17 cellular contexts compared by ENCODE assay signal in the genomic region with DNA sequence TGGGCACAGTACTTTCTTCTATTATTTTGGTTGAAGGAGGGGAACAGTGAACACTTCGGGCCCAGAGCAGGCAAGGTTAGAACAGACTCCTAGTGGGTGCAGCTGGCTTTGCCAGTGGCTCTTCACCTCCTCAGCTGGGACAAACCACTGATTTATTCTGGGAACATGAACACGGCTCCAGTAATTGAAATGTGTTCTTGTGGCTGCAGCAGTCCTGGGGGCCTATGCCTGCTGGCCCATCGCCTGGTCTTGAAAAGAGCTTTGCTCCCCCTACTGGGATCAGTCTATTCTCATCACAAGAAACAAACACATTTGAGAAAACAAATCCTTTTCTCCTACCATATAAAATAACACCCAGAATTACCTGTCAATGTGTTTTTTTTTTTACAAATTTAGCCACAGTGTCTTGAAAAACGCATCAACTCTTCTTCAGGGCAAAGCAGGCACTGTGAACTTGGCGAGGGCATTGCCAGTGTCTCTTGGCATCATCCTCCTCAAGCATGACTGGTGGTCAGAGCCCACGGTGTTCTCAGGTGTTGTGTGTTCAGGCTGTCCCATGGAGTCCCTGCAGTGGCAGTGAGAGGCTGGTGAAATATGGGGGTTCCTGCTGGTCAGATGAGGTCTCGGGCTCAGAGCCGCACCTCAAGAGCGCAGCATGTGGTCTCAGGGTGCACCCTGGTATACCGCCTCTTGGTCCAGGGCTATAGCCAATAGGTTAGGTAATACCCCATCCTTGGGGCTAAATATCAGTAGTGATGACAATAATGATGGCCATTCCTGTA. TPM values are rescaled to one million over a fixed set of nuclear protein-coding genes. Genes with fewer than 3 reads are reported as not detected.
A peak's percentile ranks its signal among the peaks of the same experiment; 100 is the strongest.
DNase-seq lines count a peak whose midpoint lies in the region; ATAC-seq, FAIRE-seq and TF ChIP-seq lines count a peak whose summit lies in the region.
"Had no signal": no experiment of that assay in that cellular context is flagged by ENCODE, and none has a peak within 500 bp of the region (broad histone marks: within the 10 kb centered on the region; RNA-seq: fewer than 3 reads in every experiment).

No MANE protein-coding gene starts in this region.

- H3K4me1 ChIP-seq in GM12878 (ENCODE audit: control insufficient read depth, insufficient read depth, low read length) (no peaks in the 10 kb centered on the region), iPS DF 6.9 (ENCODE audit: control insufficient read depth, insufficient read depth, low read length) (no peaks in the 10 kb centered on the region), aorta (ENCODE audit: control insufficient read depth in 1 of 2, insufficient read depth in 2 of 2, low read length in 2 of 2) (peaks cover 0 to 7% of the 10 kb centered on the region in 2 donors)
- H3K4me1 ChIP-seq: parathyroid adenoma, testis had no signal

- intact Hi-C loops in GM12878 (cut with micrococcal nuclease; ENCODE audit: unreplicated experiment) (loop anchor here (2.0 kb wide), 1 partner anchor 72 kb away; no protein-coding TSS in a partner anchor), aorta (cut with DNase I) (no loop called here)

- no peaks in the 10 kb centered on the region for H3K36me3 ChIP-seq in GM12878 (ENCODE audit: control insufficient read depth in 2 of 2, insufficient read depth in 2 of 2, low read length in 1 of 2)
- H3K36me3 ChIP-seq in iPS DF 6.9 (ENCODE audit: control insufficient read depth, insufficient read depth, low read length), result no peaks in the 10 kb centered on the region
- no peaks in the 10 kb centered on the region for H3K36me3 ChIP-seq in aorta (ENCODE audit: control insufficient read depth in 1 of 2, insufficient read depth in 2 of 2, low read length in 1 of 2)

- POLR2A ChIA-PET in GM12878 (lab: Charles Lee), result no interaction called here

- H3K4me2 ChIP-seq in GM12878 (ENCODE audit: control insufficient read depth, insufficient read depth), result no peak overlapping the region

- DNase-seq in NCI-H82 (lab: John Stamatoyannopoulos, UW), result peak; percentile 18
- DNase-seq in NCI-H82 treated with DMSO at 0.1 percent for 48 hours (lab: John Stamatoyannopoulos, UW; ENCODE audit: unreplicated experiment), result no peak
- DNase-seq in GM12878 (ENCODE audit: low read depth, low spot score), result no peak
- peak; percentile 4 for DNase-seq in iPS DF 6.9 (ENCODE audit: low read depth, low spot score)
- DNase-seq in substantia nigra (lab: John Stamatoyannopoulos, UW), result peak in 27 of 49 donors; percentile 15 to 76 (median 49)
- no peak for DNase-seq in NCI-H748 (lab: John Stamatoyannopoulos, UW; ENCODE audit: unreplicated experiment)
- DNase-seq in aorta, result no peak
- DNase-seq: activated CD4-positive, CD25-positive, alpha-beta regulatory T cell; activated T-cell treated with anti-CD3 and anti-CD28 coated beads, Interleukin-2, amount 50 U/mL, for 48 hours; central memory CD4-positive, alpha-beta T cell; Kasumi-1; testis had no signal

- H3K9me3 ChIP-seq in GM12878 (replicated peaks; ENCODE audit: control insufficient read depth, insufficient read depth, low read length) (no peaks in the 10 kb centered on the region; the same call in 2 of the 3 replicates), iPS DF 6.9 (ENCODE audit: control insufficient read depth, insufficient read depth, low read length) (no peaks in the 10 kb centered on the region), aorta (ENCODE audit: control insufficient read depth, low read length) (no peaks in the 10 kb centered on the region)
- H3K9me3 ChIP-seq: testis had no signal

- 64% methylated on average over 10 of the region's 10 CpGs for WGBS in GM12878 (ENCODE audit: insufficient coverage, insufficient replicate concordance, low lambda C conversion rate, missing lambda C conversion rate)
- no CpG with 5 or more reads among the region's 10 CpGs for WGBS in iPS DF 6.9 (ENCODE audit: insufficient coverage, insufficient read length)
- 79 to 83% methylated on average over 10 of the region's 10 CpGs for WGBS in aorta, 2 donors

- SMC1A ChIA-PET in GM12878 (lab: Charles Lee; ENCODE audit: uncharacterized antibody, unreplicated experiment), result interaction anchor here (0.9 to 1.9 kb wide), 3 partner anchors 9 to 72 kb away, joined by 3 to 6 read pairs (median 3); no protein-coding TSS in a partner anchor

- ATAC-seq in GM12878 (0 out of 3 replicates have a peak, but pooled peaks have one; percentile 17), HG02759 (IDR thresholded peaks at IDR 0.05; ENCODE audit: unreplicated experiment) (no peak), aorta (ENCODE audit: low FRiP score) (no peak)
- ATAC-seq: HCT116, left lobe of liver had no signal

- no peak overlapping the region for H2AFZ ChIP-seq in GM12878 (ENCODE audit: control insufficient read depth, low read depth, low read length)
- H2AFZ ChIP-seq: parathyroid adenoma had no signal

- CTCF ChIA-PET in GM12878 (lab: Yijun Ruan, JAX), result interaction anchor here (0.7 to 1.4 kb wide), 4 partner anchors 52 to 107 kb away, joined by 3 to 4 read pairs (median 3); no protein-coding TSS in a partner anchor

- H3K27me3 ChIP-seq in GM12878 (replicated peaks in 1 of 2; ENCODE audit: control insufficient read depth in 2 of 2, insufficient read depth in 2 of 2, low read length in 1 of 2) (no peaks in the 10 kb centered on the region), iPS DF 6.9 (ENCODE audit: control insufficient read depth, insufficient read depth, low read length) (no peaks in the 10 kb centered on the region), aorta (ENCODE audit: control insufficient read depth in 1 of 2, insufficient read depth in 2 of 2, low read length in 1 of 2) (no peaks in the 10 kb centered on the region)
- H3K27me3 ChIP-seq: testis had no signal

- no peak for TF ChIP-seq EP300 in GM12878 (IDR thresholded peaks at IDR 0.05; ENCODE audit: borderline replicate concordance in 1 of 2, control insufficient read depth in 1 of 2, low read depth in 2 of 2, low read length in 2 of 2)

- in situ Hi-C loops in GM12878 (cut with MboI), result no loop called here

- no peak for FAIRE-seq in GM12878 (lab: Jason Lieb, UNC)
- FAIRE-seq: A204.1 had no signal

- H4K20me1 ChIP-seq in GM12878 (ENCODE audit: control insufficient read depth, insufficient read depth), result no peaks in the 10 kb centered on the region

- TF ChIP-seq RAD21 in GM12878 (IDR thresholded peaks at IDR 0.05; ENCODE audit: insufficient read depth, low read depth, low read length), result 0 out of 2 replicates have a peak, but pooled peaks have one; percentile 19

- no peak for TF ChIP-seq CTCF in GM12878 (IDR thresholded peaks at IDR 0.05 in 2 of 3, conservative IDR thresholded peaks at IDR 0.05 in 1 of 3; ENCODE audit: control insufficient read depth in 2 of 3, extremely low read depth in 1 of 3, insufficient read depth in 1 of 3, low read depth in 3 of 3, low read length in 3 of 3)

- TF ChIP-seq POLR2A in GM12878 (IDR thresholded peaks at IDR 0.05; ENCODE audit: low read depth, low read length), result no peak

- H3K27ac ChIP-seq in GM12878 (ENCODE audit: control insufficient read depth, insufficient read depth) (no peak overlapping the region), iPS DF 6.9 (ENCODE audit: low read length) (no peak overlapping the region), substantia nigra (ENCODE audit: low read depth, low read length, poor library complexity, severe bottlenecking) (peak overlapping the region; percentile 77), aorta (ENCODE audit: low read depth in 1 of 2, low read length in 2 of 2) (no peak overlapping the region)
- H3K27ac ChIP-seq: parathyroid adenoma, testis had no signal

- H3K4me3 ChIP-seq in GM12878 (no peak overlapping the region), iPS DF 6.9 (ENCODE audit: low read length) (no peak overlapping the region), aorta (ENCODE audit: low read length in 2 of 2) (no peak overlapping the region)
- H3K4me3 ChIP-seq: testis had no signal

- no peaks in the 10 kb centered on the region for H3K79me2 ChIP-seq in GM12878 (ENCODE audit: control insufficient read depth, insufficient read depth, low read length)

- RAD21 ChIA-PET in GM12878 (lab: Charles Lee; ENCODE audit: unreplicated experiment), result interaction anchor here (2.0 kb wide), 1 partner anchor 71 kb away, joined by 8 read pairs; no protein-coding TSS in a partner anchor

- BruUV-seq in GM12878 (replicated peaks; lab: Mats Ljungman, UMichigan), result no TSS peak

- no peak overlapping the region for H3K9ac ChIP-seq in GM12878 (ENCODE audit: control insufficient read depth, insufficient read depth, low read length)
- H3K9ac ChIP-seq: parathyroid adenoma had no signal

RNA-seq across cellular contexts. Expression of a gene that starts 51.3 kb away (rescaled TPM):
- 54.4 and 62.2 TPM in 2 replicates for total RNA-seq in GM12878 (2013; cell fraction: nucleolus; rRNA removed)
- total RNA-seq in GM12878 (2014; rRNA removed) (0.44 and 0.68 TPM in 2 replicates), GM12878 (2014; rRNA removed; fragmentation: Illumina TruSeq; extraction: Trizol) (0.64 and 0.67 TPM in 2 replicates), GM12878 (2021) (0.80 and 1.4 TPM in 2 replicates), aorta (10 to 100 TPM in 1 of 2 donors, 1 to 10 TPM in 1; 6.7 to 27.6 TPM)
- polyA plus RNA-seq in GM12878 (2011; ENCODE audit: low read depth), result 2.2 TPM
- polyA plus RNA-seq in GM12878 (2011; rRNA removed) (10.6 and 12.1 TPM in 2 replicates), GM12878 (2014; fragmentation: Illumina TruSeq; extraction: Trizol) (0.48 and 0.54 TPM in 2 replicates), GM12878 (2014; fragmentation: Nextera tagmentation; extraction: Ambion mirVana) (under 1 TPM; 0.02 to 0.09 TPM), GM12878 (2014; rRNA removed) (0.44 and 0.46 TPM in 2 replicates), GM12878 (2016; fragmentation: Nextera tagmentation; extraction: Ambion mirVana) (under 1 TPM in 1 of 2 experiments, not detected in 1; 0.40 TPM), aorta (1 to 10 TPM in 1 of 2 donors, under 1 TPM in 1; 0.63 to 1.6 TPM)
- polyA plus RNA-seq in GM12878 (2011; cell fraction: cytosol; rRNA removed), result 10.5 and 11.1 TPM in 2 replicates
- polyA plus RNA-seq in GM12878 (2011; cell fraction: nucleus; rRNA removed), result 14.3 and 15.3 TPM in 2 replicates
- 2.9 and 4.0 TPM in 2 replicates for polyA plus RNA-seq in GM12878 (2012)
- polyA minus RNA-seq in GM12878 (2011; rRNA and poly(A)+ RNA removed), result 16.5 and 20.3 TPM in 2 replicates
- 6.3 and 7.3 TPM in 2 replicates for polyA minus RNA-seq in GM12878 (2011; cell fraction: cytosol; rRNA and poly(A)+ RNA removed)
- polyA minus RNA-seq in GM12878 (2011; cell fraction: nucleus; rRNA and poly(A)+ RNA removed), result 16.9 and 28.9 TPM in 2 replicates

Comparison
In these comparisons a context has a peak if more than half of its experiments do, and no peak if none do; other contexts are left out.
1. DNase-seq: peak in NCI-H82 (single experiment), iPS DF 6.9 (single experiment) and substantia nigra (27 of 49); none in NCI-H82 treated with DMSO at 0.1 percent for 48 hours (single experiment), GM12878 (single experiment), NCI-H748 (single experiment) and aorta (0 of 2).